In the genomic region with DNA sequence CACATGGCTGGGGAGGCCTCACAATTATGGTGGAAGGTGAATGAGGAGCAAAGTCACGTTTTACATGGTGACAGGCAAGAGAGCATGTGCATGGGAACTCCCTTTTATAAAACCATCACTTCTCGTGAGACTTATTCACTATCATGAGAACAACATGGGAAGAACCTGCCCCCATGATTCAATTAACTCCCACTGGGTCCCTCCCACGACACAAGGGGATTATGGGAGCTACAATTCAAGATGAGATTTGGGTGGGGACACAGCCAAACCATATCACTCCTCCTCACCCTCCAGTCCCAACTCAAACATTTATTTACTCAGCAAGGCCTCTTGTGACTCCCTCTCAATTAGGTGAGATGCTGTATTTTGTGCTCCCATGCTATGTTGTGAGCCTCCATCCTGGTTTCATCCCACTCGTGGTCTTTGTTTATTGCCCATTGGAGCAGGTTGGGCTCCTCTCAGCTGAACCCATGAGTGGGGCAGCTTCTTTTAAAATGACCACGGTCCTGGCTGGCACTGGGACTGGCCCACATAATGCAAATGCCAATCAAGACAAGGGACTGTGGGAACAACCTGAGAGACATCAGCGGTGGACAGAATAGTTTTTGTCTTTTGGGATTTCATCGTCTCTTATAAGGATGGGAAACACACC, we compare ENCODE assay signal across 18 cellular contexts.
"Had no signal": no experiment of that assay in that cellular context is flagged by ENCODE, and none has a peak within 500 bp of the region (broad histone marks: within the 10 kb centered on the region; RNA-seq: fewer than 3 reads in every experiment).

No MANE protein-coding gene starts in this region.

- H3K9me3 ChIP-seq: esophagus squamous epithelium, ovary, transverse colon had no signal

- H3K27ac Mint-ChIP-seq: activated naive CD4-positive, alpha-beta T cell treated with anti-CD3 and anti-CD28 coated beads, Interleukin-2, amount 50 U/mL, for 24 hours; activated T-cell treated with anti-CD3 and anti-CD28 coated beads, Interleukin-2, amount 50 U/mL, for 72 hours; T-helper 17 cell had no signal

- ATAC-seq: activated T-cell treated with anti-CD3 and anti-CD28 coated beads, Interleukin-2, amount 50 U/mL, for 72 hours; T-helper 17 cell had no signal

- H3K4me3 Mint-ChIP-seq: activated naive CD4-positive, alpha-beta T cell treated with anti-CD3 and anti-CD28 coated beads, Interleukin-2, amount 50 U/mL, for 24 hours; activated T-cell treated with anti-CD3 and anti-CD28 coated beads, Interleukin-2, amount 50 U/mL, for 72 hours; T-helper 17 cell had no signal

- H3K36me3 ChIP-seq: esophagus squamous epithelium, ovary, transverse colon had no signal

- H3K9me3 Mint-ChIP-seq: activated naive CD4-positive, alpha-beta T cell treated with anti-CD3 and anti-CD28 coated beads, Interleukin-2, amount 50 U/mL, for 24 hours; activated T-cell treated with anti-CD3 and anti-CD28 coated beads, Interleukin-2, amount 50 U/mL, for 72 hours had no signal

- H3K27me3 ChIP-seq: esophagus squamous epithelium, ovary, transverse colon had no signal

- H3K36me3 Mint-ChIP-seq: activated naive CD4-positive, alpha-beta T cell treated with anti-CD3 and anti-CD28 coated beads, Interleukin-2, amount 50 U/mL, for 24 hours had no signal

- H3K27me3 Mint-ChIP-seq: activated naive CD4-positive, alpha-beta T cell treated with anti-CD3 and anti-CD28 coated beads, Interleukin-2, amount 50 U/mL, for 24 hours had no signal

- DNase-seq: activated CD4-positive, alpha-beta T cell treated with anti-CD3 and anti-CD28 coated beads, Interleukin-2, amount 50 U/mL, for 1 hour; activated CD4-positive, CD25-positive, alpha-beta regulatory T cell treated with anti-CD3 and anti-CD28 coated beads, Interleukin-2, amount 50 U/mL, for 72 hours; activated effector memory CD4-positive, alpha-beta T cell treated with anti-CD3 and anti-CD28 coated beads, Interleukin-2, amount 50 U/mL, for 16 hours; activated T-cell treated with anti-CD3 and anti-CD28 coated beads, Interleukin-2, amount 50 U/mL, for 72 hours; dermis blood vessel endothelial cell; effector memory CD4-positive, alpha-beta T cell; esophagus squamous epithelium; hypothalamus; islet precursor cell; mammary epithelial cell; midbrain; ovary; stimulated activated naive CD4-positive, alpha-beta T cell; substantia nigra; T-helper 17 cell; transverse colon had no signal

- H3K4me3 ChIP-seq: esophagus squamous epithelium, ovary, transverse colon had no signal

- H3K27ac ChIP-seq: ovary, VCaP had no signal

- H3K4me1 Mint-ChIP-seq: activated naive CD4-positive, alpha-beta T cell treated with anti-CD3 and anti-CD28 coated beads, Interleukin-2, amount 50 U/mL, for 24 hours; T-helper 17 cell had no signal
